ENCODE assay signal across 26 cellular contexts in genomic region chr16:85081765-85082164, GRCh38. TPM values are rescaled to one million over a fixed set of nuclear protein-coding genes. Genes with fewer than 3 reads are reported as not detected.
"Had no signal": no experiment of that assay in that cellular context is flagged by ENCODE, and none has a peak within 500 bp of the region (broad histone marks: within the 10 kb centered on the region; RNA-seq: fewer than 3 reads in every experiment).

No MANE protein-coding gene starts in this region.

- H3K27me3 ChIP-seq: heart right ventricle, ovary, right atrium auricular region, thyroid gland, upper lobe of right lung had no signal

- H3K9me3 ChIP-seq: heart right ventricle, left lung, ovary, prostate gland, right atrium auricular region, thyroid gland, upper lobe of right lung had no signal

- H3K4me1 ChIP-seq: prostate gland, upper lobe of right lung had no signal

- H3K36me3 ChIP-seq: ovary, prostate gland had no signal

- H3K36me3 Mint-ChIP-seq: activated naive CD8-positive, alpha-beta T cell treated with anti-CD3 and anti-CD28 coated beads, Interleukin-2, amount 10 ng/mL, durations not matched to agents 7 days and 5 days; naive B cell had no signal

- H3K27ac Mint-ChIP-seq: activated naive CD8-positive, alpha-beta T cell treated with anti-CD3 and anti-CD28 coated beads, Interleukin-2, amount 10 ng/mL, durations not matched to agents 7 days and 5 days; activated T-helper 2 cell treated with anti-CD3 and anti-CD28 coated beads, Interferon-gamma antibody, Interleukin-2, Interleukin-4, amounts not matched to agents 10 μg/mL and 5 μg/mL and 100 μg/mL, durations not matched to agents 14 hours and 24 hours and 36 hours; endodermal cell; immature natural killer cell; stimulated activated naive CD8-positive, alpha-beta T cell treated with anti-CD3 and anti-CD28 coated beads, Interleukin-15, Interleukin-2, amounts not matched to agents 100 ng/mL and 50 ng/mL, for 24 hours had no signal

- H3K27me3 Mint-ChIP-seq: stimulated activated naive CD8-positive, alpha-beta T cell treated with anti-CD3 and anti-CD28 coated beads, Interleukin-15, Interleukin-2, amounts not matched to agents 100 ng/mL and 50 ng/mL, for 24 hours had no signal

- H3K9me3 Mint-ChIP-seq: activated naive CD8-positive, alpha-beta T cell treated with anti-CD3 and anti-CD28 coated beads, Interleukin-2, amount 10 ng/mL, durations not matched to agents 7 days and 5 days; activated T-helper 2 cell treated with anti-CD3 and anti-CD28 coated beads, Interferon-gamma antibody, Interleukin-2, Interleukin-4, amounts not matched to agents 10 μg/mL and 5 μg/mL and 100 μg/mL, durations not matched to agents 14 hours and 24 hours and 36 hours; endodermal cell; immature natural killer cell; naive B cell; neural crest cell; stimulated activated naive CD8-positive, alpha-beta T cell treated with anti-CD3 and anti-CD28 coated beads, Interleukin-15, Interleukin-2, amounts not matched to agents 100 ng/mL and 50 ng/mL, for 24 hours had no signal

- H3K4me3 Mint-ChIP-seq: activated naive CD8-positive, alpha-beta T cell treated with anti-CD3 and anti-CD28 coated beads, Interleukin-2, amount 10 ng/mL, durations not matched to agents 7 days and 5 days; immature natural killer cell; stimulated activated naive CD8-positive, alpha-beta T cell treated with anti-CD3 and anti-CD28 coated beads, Interleukin-15, Interleukin-2, amounts not matched to agents 100 ng/mL and 50 ng/mL, for 24 hours had no signal

- DNase-seq: activated naive CD4-positive, alpha-beta T cell treated with Interleukin-2 at 50 U/mL for 16 hours; activated naive CD8-positive, alpha-beta T cell treated with anti-CD3 and anti-CD28 coated beads, Interleukin-2, amount 10 ng/mL, durations not matched to agents 7 days and 5 days; activated T-cell treated with anti-CD3 and anti-CD28 coated beads, Interleukin-2, amount 50 U/mL, for 1 hour; amniotic stem cell; heart right ventricle; immature natural killer cell; kidney glomerular epithelial cell; naive B cell; ovary; stimulated activated CD4-positive, alpha-beta T cell treated with anti-CD3 and anti-CD28 coated beads, Interleukin-1b, Interleukin-23, amount 100 ng/mL, for 48 hours; T-helper 1 cell; upper lobe of right lung had no signal

- H3K4me3 ChIP-seq: coronary artery, heart right ventricle, left lung, lung, ovary, prostate gland, right atrium auricular region, thyroid gland, upper lobe of right lung had no signal

RNA-seq across cellular contexts. Expression of gene CIBAR2, which starts 30.5 kb away (rescaled TPM):
- total RNA-seq: activated naive CD8-positive, alpha-beta T cell treated with anti-CD3 and anti-CD28 coated beads, Interleukin-2, amount 10 ng/mL, durations not matched to agents 7 days and 5 days; activated T-helper 2 cell treated with anti-CD3 and anti-CD28 coated beads, Interferon-gamma antibody, Interleukin-2, Interleukin-4, amounts not matched to agents 10 μg/mL and 5 μg/mL and 100 μg/mL, durations not matched to agents 14 hours and 24 hours and 36 hours; endodermal cell; fibroblast of villous mesenchyme; heart right ventricle; mesenteric fat pad; mucosa of gallbladder; neural crest cell; prostate gland; right atrium auricular region; skeletal muscle tissue; thyroid gland; upper lobe of right lung had no signal
